ENCODE assay signal across 24 cellular contexts in genomic region chr15:51071609-51072008, GRCh38. TPM values are rescaled to one million over a fixed set of nuclear protein-coding genes. Genes with fewer than 3 reads are reported as not detected.
"Had no signal": no experiment of that assay in that cellular context is flagged by ENCODE, and none has a peak within 500 bp of the region (broad histone marks: within the 10 kb centered on the region; RNA-seq: fewer than 3 reads in every experiment).

No MANE protein-coding gene starts in this region.

- DNase-seq: activated CD4-positive, CD25-positive, alpha-beta regulatory T cell treated with anti-CD3 and anti-CD28 coated beads, Interleukin-2, amount 50 U/mL, for 72 hours; activated gamma-delta T cell; glutamatergic neuron; left ventricle myocardium superior; mammary epithelial cell; naive thymus-derived CD8-positive, alpha-beta T cell; retina; sigmoid colon; stimulated activated CD4-positive, alpha-beta T cell treated with anti-CD3 and anti-CD28 coated beads, Interleukin-15, amount 100 ng/mL, for 24 hours; stimulated activated CD4-positive, alpha-beta T cell treated with anti-CD3 and anti-CD28 coated beads, Interleukin-2, amount 100 ng/mL, for 48 hours; stimulated activated CD8-positive, alpha-beta memory T cell treated with anti-CD3 and anti-CD28 coated beads, Interleukin-4, amount 100 ng/mL, for 48 hours; stimulated activated naive CD4-positive, alpha-beta T cell; WERI-Rb-1 had no signal

- H3K27ac ChIP-seq: coronary artery, esophagus muscularis mucosa, hepatocyte, sigmoid colon, thoracic aorta, WERI-Rb-1 had no signal

- ATAC-seq: activated naive CD4-positive, alpha-beta T cell treated with anti-CD3 and anti-CD28 coated beads, Interleukin-2, amount 50 U/mL, for 72 hours; left ventricle myocardium superior; naive thymus-derived CD8-positive, alpha-beta T cell; SK-N-SH treated with all-trans-retinoic acid at 6 μM for 48 hours had no signal

- H3K27me3 ChIP-seq: esophagus muscularis mucosa, hepatocyte, sigmoid colon had no signal

- H3K9me3 Mint-ChIP-seq: activated naive CD4-positive, alpha-beta T cell treated with anti-CD3 and anti-CD28 coated beads, Interleukin-2, amount 50 U/mL, for 72 hours; mesothelial cell of epicardium; naive thymus-derived CD8-positive, alpha-beta T cell; T-helper 1 cell treated with Interleukin-12 subunit alpha and Interleukin-12 subunit beta and Interleukin-4 antibody, amounts not matched to agents 30 μg/mL and 1 μg/mL, for 36 hours had no signal

- H3K4me3 Mint-ChIP-seq: mesothelial cell of epicardium; naive thymus-derived CD8-positive, alpha-beta T cell; T-helper 1 cell treated with Interleukin-12 subunit alpha and Interleukin-12 subunit beta and Interleukin-4 antibody, amounts not matched to agents 30 μg/mL and 1 μg/mL, for 36 hours; type B pancreatic cell had no signal

- H3K27ac Mint-ChIP-seq: activated naive CD4-positive, alpha-beta T cell treated with anti-CD3 and anti-CD28 coated beads, Interleukin-2, amount 50 U/mL, for 72 hours; mesothelial cell of epicardium; progenitor cell of endocrine pancreas; T-helper 1 cell treated with Interleukin-12 subunit alpha and Interleukin-12 subunit beta and Interleukin-4 antibody, amounts not matched to agents 30 μg/mL and 1 μg/mL, for 36 hours; type B pancreatic cell had no signal

- H3K9me3 ChIP-seq: esophagus muscularis mucosa, sigmoid colon, thoracic aorta had no signal

- H3K36me3 Mint-ChIP-seq: activated naive CD4-positive, alpha-beta T cell treated with anti-CD3 and anti-CD28 coated beads, Interleukin-2, amount 50 U/mL, for 72 hours; mesothelial cell of epicardium; naive thymus-derived CD8-positive, alpha-beta T cell; type B pancreatic cell had no signal

RNA-seq across cellular contexts. Expression of gene TNFAIP8L3, which starts 23.1 kb away (rescaled TPM):
- total RNA-seq: naive thymus-derived CD8-positive, alpha-beta T cell; progenitor cell of endocrine pancreas; smooth muscle cell had no signal
